In the genomic region with DNA sequence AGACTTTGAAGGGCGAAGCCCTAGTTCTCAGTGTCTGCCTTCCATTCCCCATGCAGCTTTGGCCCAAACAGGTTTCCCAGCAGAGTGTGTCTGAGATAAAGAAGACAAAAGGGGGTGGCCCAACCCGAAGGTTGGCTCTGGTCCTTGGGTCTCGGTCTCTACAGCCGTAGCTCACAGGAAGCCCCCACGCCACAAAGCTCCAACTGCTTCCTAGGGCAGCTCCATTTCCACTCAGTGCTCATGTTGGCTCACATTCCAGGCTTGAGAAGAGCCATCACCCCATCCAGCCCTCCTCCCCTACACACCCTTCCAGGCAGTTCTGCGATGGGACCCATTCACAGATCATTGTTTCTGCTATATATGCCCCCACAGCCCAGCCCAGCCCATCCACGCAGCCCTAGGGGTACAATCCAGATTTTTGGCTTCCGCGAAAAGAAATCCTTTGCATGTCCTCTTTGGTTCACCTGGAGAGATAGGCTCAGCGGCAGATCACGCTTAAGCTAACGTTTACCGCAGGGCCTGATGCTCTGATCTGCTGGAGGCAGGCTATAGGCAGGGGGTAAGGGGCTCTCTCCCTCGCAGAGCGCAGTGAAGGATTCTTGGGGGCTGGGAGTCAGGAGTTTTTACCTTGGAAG, we compare ENCODE assay signal across 18 cellular contexts. TPM values are rescaled to one million over a fixed set of nuclear protein-coding genes. Genes with fewer than 3 reads are reported as not detected.
DNase-seq lines count a peak whose midpoint lies in the region; ATAC-seq, FAIRE-seq and TF ChIP-seq lines count a peak whose summit lies in the region.
"Had no signal": no experiment of that assay in that cellular context is flagged by ENCODE, and none has a peak within 500 bp of the region (broad histone marks: within the 10 kb centered on the region; RNA-seq: fewer than 3 reads in every experiment).

No MANE protein-coding gene starts in this region.

- H3K27me3 Mint-ChIP-seq in neural progenitor cell (ENCODE audit: insufficient read depth, low read depth) = peaks cover 92% of the 10 kb centered on the region

- H3K27me3 ChIP-seq in H1 (replicated peaks in 1 of 4; ENCODE audit: control insufficient read depth in 3 of 4, extremely low read depth in 1 of 4, insufficient read depth in 3 of 4, low read length in 3 of 4) (peaks cover 87 to 100% (median 97%) of the 10 kb centered on the region in 4 experiments), neural progenitor cell (peaks cover 100% of the 10 kb centered on the region), esophagus muscularis mucosa (peaks cover 2 to 100% (median 93%) of the 10 kb centered on the region in 4 donors)

- TF ChIP-seq CTCF in AG09309 (IDR thresholded peaks at IDR 0.05; ENCODE audit: control insufficient read depth, insufficient read depth, low read depth, low read length, missing control alignments) = no peak
- TF ChIP-seq CTCF in H1 (IDR thresholded peaks at IDR 0.05; ENCODE audit: control extremely low read depth in 1 of 3, insufficient read depth in 1 of 3, low read depth in 1 of 3, low read length in 3 of 3) = no peak
- no peak for TF ChIP-seq CTCF in neural progenitor cell (IDR thresholded peaks at IDR 0.05)
- no peak for TF ChIP-seq CTCF in esophagus muscularis mucosa (IDR thresholded peaks at IDR 0.05)
- TF ChIP-seq CTCF in coronary artery (IDR thresholded peaks at IDR 0.05) = no peak

- no peak overlapping the region for H3K18ac ChIP-seq in H1 (ENCODE audit: extremely low read depth, low read length)

- no peak overlapping the region for H4K8ac ChIP-seq in H1 (ENCODE audit: extremely low read depth, insufficient read depth, low read length)

- no peak overlapping the region for H4K91ac ChIP-seq in H1 (replicated peaks; ENCODE audit: insufficient read length, low read length)

- FAIRE-seq in H1 (lab: Jason Lieb, UNC) = no peak

- POLR2A ChIA-PET in H1 (lab: Charles Lee; ENCODE audit: partially characterized antibody) = no interaction called here

- H2BK5ac ChIP-seq in H1 (ENCODE audit: low read depth, low read length) = no peak overlapping the region

- no peak overlapping the region for H3K27ac Mint-ChIP-seq in neural progenitor cell
- H3K27ac Mint-ChIP-seq: dendritic cell treated with granulocyte-macrophage colony-stimulating factor and Interleukin-4, amounts not matched to agents 40 ng/mL and 50 ng/mL, for 4 days had no signal

- WGBS in H1 (ENCODE audit: extremely low coverage in 1 of 2, insufficient coverage in 1 of 2, insufficient read length in 1 of 2, insufficient replicate concordance in 2 of 2, low coverage in 1 of 2, low lambda C conversion rate in 2 of 2, missing lambda C conversion rate in 1 of 2), 2 experiments = 29% methylated on average over 15 of the region's 15 CpGs; no CpG with 5 or more reads in 1 of the 2 experiments
- 40% methylated on average over 15 of the region's 15 CpGs for WGBS in esophagus muscularis mucosa

- H3K4me2 ChIP-seq in H1 (ENCODE audit: insufficient read depth in 1 of 2, low read depth in 2 of 2, low read length in 2 of 2) (no peak overlapping the region; a peak in 1 of 4 replicates), neural progenitor cell (no peak overlapping the region)

- ATAC-seq in GM19328 (IDR thresholded peaks at IDR 0.05; ENCODE audit: unreplicated experiment) = no peak
- ATAC-seq: stimulated activated naive B cell treated with anti-CD40 and anti-IgM and Interleukin-4, amounts not matched to agents 10 μg/mL and 1 μg/mL and 100 μg/mL, for 72 hours had no signal

- H3K79me2 ChIP-seq in H1 (ENCODE audit: control insufficient read depth in 1 of 2, insufficient read depth in 2 of 2, low read length in 2 of 2) (no peaks in the 10 kb centered on the region), neural progenitor cell (ENCODE audit: low read depth) (no peaks in the 10 kb centered on the region)

- no peak for TF ChIP-seq EP300 in H1 (IDR thresholded peaks at IDR 0.05; ENCODE audit: borderline replicate concordance in 1 of 2, low read depth in 2 of 2, low read length in 2 of 2)
- TF ChIP-seq EP300 in esophagus muscularis mucosa (IDR thresholded peaks at IDR 0.05) = no peak

- peaks cover 2% of the 10 kb centered on the region for H3K4me1 Mint-ChIP-seq in neural progenitor cell

- H3K9me3 ChIP-seq in H1 (ENCODE audit: insufficient read depth in 2 of 2, low read depth in 1 of 2, low read length in 1 of 2) (peaks cover 0 to 3% of the 10 kb centered on the region in 2 experiments; a peak in 1 of 4 replicates), neural progenitor cell (ENCODE audit: low read depth) (no peaks in the 10 kb centered on the region), esophagus muscularis mucosa (no peaks in the 10 kb centered on the region)
- H3K9me3 ChIP-seq: BE2C had no signal

- no peak overlapping the region for H2BK20ac ChIP-seq in H1 (ENCODE audit: low read length)

- TF ChIP-seq RAD21 in H1 (IDR thresholded peaks at IDR 0.05 in 1 of 2, conservative IDR thresholded peaks at IDR 0.05 in 1 of 2; ENCODE audit: low read depth in 2 of 2, low read length in 2 of 2) = no peak

- H2AK5ac ChIP-seq in H1 (ENCODE audit: low read depth, low read length) = no peak overlapping the region

- H4K5ac ChIP-seq in H1 (ENCODE audit: insufficient read length, low read depth, low read length) = no peak overlapping the region

- no peak overlapping the region for H3K4ac ChIP-seq in H1 (replicated peaks; ENCODE audit: insufficient read length, low read depth, low read length)

- no peak overlapping the region for H2BK120ac ChIP-seq in H1 (replicated peaks; ENCODE audit: low read depth, low read length)

- no peak overlapping the region for H2BK15ac ChIP-seq in H1 (ENCODE audit: low read length)

- H2AFZ ChIP-seq in H1 (ENCODE audit: low read length) (no peak overlapping the region), neural progenitor cell (replicated peaks) (no peak overlapping the region)

- no peaks in the 10 kb centered on the region for H3K23me2 ChIP-seq in H1 (ENCODE audit: low read depth, low read length)

- DNase-seq in AG09309 (ENCODE audit: low read depth) (no peak), EL (peak; percentile 53), H1 (ENCODE audit: low read depth in 1 of 2, low spot score in 2 of 2) (no peak), neural progenitor cell (ENCODE audit: low spot score) (no peak), esophagus muscularis mucosa (ENCODE audit: extremely low spot score) (no peak), coronary artery (ENCODE audit: low spot score) (no peak), HPDE6-E6E7 (ENCODE audit: extremely low spot score) (no peak)
- DNase-seq: anterior cingulate cortex; BE2C; midbrain; NCI-H1694 treated with DMSO at 0.1 percent for 48 hours; NCI-H774; stimulated activated CD4-positive, alpha-beta T cell treated with anti-CD3 and anti-CD28 coated beads, Interleukin-4, amount 100 ng/mL, for 4 hours; stimulated activated naive B cell treated with anti-CD40 and anti-IgM and Interleukin-4, amounts not matched to agents 10 μg/mL and 1 μg/mL and 100 μg/mL, for 72 hours had no signal

- H3K36me3 ChIP-seq in H1 (ENCODE audit: control insufficient read depth in 2 of 4, insufficient read depth in 4 of 4, low read length in 3 of 4) (peaks cover 0 to 10% (median 0%) of the 10 kb centered on the region in 4 experiments; a peak in 1 of 8 replicates), neural progenitor cell (no peaks in the 10 kb centered on the region), esophagus muscularis mucosa (no peaks in the 10 kb centered on the region)
- H3K36me3 ChIP-seq: BE2C had no signal

- no peaks in the 10 kb centered on the region for H3K79me1 ChIP-seq in H1 (ENCODE audit: low read depth, low read length)

- H4K20me1 ChIP-seq in H1 (replicated peaks in 1 of 2; ENCODE audit: control insufficient read depth in 1 of 2, insufficient read depth in 2 of 2, low read length in 2 of 2) (peaks cover 22 to 52% of the 10 kb centered on the region in 2 experiments), neural progenitor cell (ENCODE audit: low read depth) (peaks cover 94% of the 10 kb centered on the region)

- intact Hi-C loops in esophagus muscularis mucosa (cut with DNase I) = loop anchor here (10.0 kb wide), 2 partner anchors 834 to 904 kb away; no protein-coding TSS in a partner anchor

- H3K14ac ChIP-seq in H1 (ENCODE audit: insufficient read length) = no peak overlapping the region

- H3K4me3 ChIP-seq in AG09309 (ENCODE audit: control insufficient read depth, low read depth, low read length) = peak overlapping the region; percentile 65
- H3K4me3 ChIP-seq in H1 (ENCODE audit: extremely low read depth in 1 of 4, insufficient read depth in 2 of 4, low read depth in 3 of 4, low read length in 4 of 4) = no peak overlapping the region
- H3K4me3 ChIP-seq in neural progenitor cell = no peak overlapping the region
- no peak overlapping the region for H3K4me3 ChIP-seq in esophagus muscularis mucosa
- H3K4me3 ChIP-seq in coronary artery = no peak overlapping the region

- H3F3A ChIP-seq in neural progenitor cell (ENCODE audit: low read depth) = no peaks in the 10 kb centered on the region

- H3K23ac ChIP-seq in H1 (ENCODE audit: insufficient read length) = no peak overlapping the region

- peaks cover 0 to 17% (median 12%) of the 10 kb centered on the region in 4 experiments; a peak in 5 of 7 replicates for H3K4me1 ChIP-seq in H1 (replicated peaks in 1 of 4; ENCODE audit: control insufficient read depth in 3 of 4, insufficient read depth in 4 of 4, low read length in 3 of 4)
- H3K4me1 ChIP-seq in neural progenitor cell = no peaks in the 10 kb centered on the region
- H3K4me1 ChIP-seq in esophagus muscularis mucosa = peaks cover 26 to 48% (median 37%) of the 10 kb centered on the region in 4 donors
- H3K4me1 ChIP-seq: BE2C had no signal

- H3K4me3 Mint-ChIP-seq in neural progenitor cell = peak overlapping the region; percentile 42

- H3K9ac ChIP-seq in H1 (replicated peaks in 1 of 4; ENCODE audit: extremely low read depth in 1 of 4, low read depth in 3 of 4, low read length in 3 of 4) = no peak overlapping the region
- no peak overlapping the region for H3K9ac ChIP-seq in neural progenitor cell

- H2BK12ac ChIP-seq in H1 (ENCODE audit: low read depth, low read length) = 0 out of 2 replicates have a peak overlapping the region, but pooled peaks have one; percentile 27

- no peak overlapping the region for H3K27ac ChIP-seq in H1 (ENCODE audit: low read depth, low read length)
- no peak overlapping the region for H3K27ac ChIP-seq in neural progenitor cell
- no peak overlapping the region for H3K27ac ChIP-seq in esophagus muscularis mucosa (replicated peaks in 1 of 4)
- no peak overlapping the region for H3K27ac ChIP-seq in coronary artery

- TF ChIP-seq POLR2A in H1 (IDR thresholded peaks at IDR 0.05; ENCODE audit: control extremely low read depth in 1 of 2, low read depth in 2 of 2, low read length in 2 of 2) (no peak), esophagus muscularis mucosa (IDR thresholded peaks at IDR 0.05; ENCODE audit: low read depth) (no peak)

- no peak overlapping the region for H3K56ac ChIP-seq in H1 (replicated peaks; ENCODE audit: insufficient read length, low read depth, low read length)

- H3K9me3 Mint-ChIP-seq in neural progenitor cell = peaks cover 17% of the 10 kb centered on the region
- H3K9me3 Mint-ChIP-seq: dendritic cell treated with granulocyte-macrophage colony-stimulating factor and Interleukin-4, amounts not matched to agents 40 ng/mL and 50 ng/mL, for 4 days; stimulated activated naive B cell treated with anti-CD40 and anti-IgM and Interleukin-4, amounts not matched to agents 10 μg/mL and 1 μg/mL and 100 μg/mL, for 72 hours had no signal

- CTCF ChIA-PET in H1 (lab: Charles Lee; ENCODE audit: partially characterized antibody) = interaction anchor here (0.8 to 9.1 kb wide), 10 partner anchors 8 to 829 kb away, joined by 3 to 64 read pairs (median 4); a partner anchor contains a TSS

- H3K36me3 Mint-ChIP-seq in neural progenitor cell = no peaks in the 10 kb centered on the region

RNA-seq across cellular contexts. Expression of a gene that starts 6.2 kb away (rescaled TPM):
- not detected in 2 replicates for total RNA-seq in H1 (2021; fragmentation: NEBNext Ultra II Directional; extraction: Animal tissue kit (Norgen Biotek cat#: 25700))
- not detected in 2 replicates for polyA plus RNA-seq in H1 (2011; rRNA removed)
- not detected for polyA plus RNA-seq in H1 (2011; cell fraction: cytosol; rRNA removed)
- not detected for polyA plus RNA-seq in H1 (2011; cell fraction: nucleus; rRNA removed)
- not detected in 4 replicates for polyA plus RNA-seq in H1 (2012, experiment 1 of 2)
- not detected for polyA plus RNA-seq in H1 (2012, experiment 2 of 2)
- not detected for polyA plus RNA-seq in H1 (2013, experiment 1 of 2)
- not detected for polyA plus RNA-seq in H1 (2013, experiment 2 of 2)
- not detected in 2 replicates for polyA minus RNA-seq in H1 (2011; rRNA and poly(A)+ RNA removed)
- not detected for polyA minus RNA-seq in H1 (2011; cell fraction: cytosol; rRNA and poly(A)+ RNA removed)
- polyA minus RNA-seq in H1 (2011; cell fraction: nucleus; rRNA and poly(A)+ RNA removed) = not detected
- total RNA-seq in neural progenitor cell (ENCODE audit: low replicate concordance) (not detected in 2 replicates), esophagus muscularis mucosa (not detected)
- total RNA-seq: T-helper 2 cell treated with Interferon-gamma antibody and Interleukin-4, amounts not matched to agents 100 ng/mL and 5 ng/mL, for 36 hours had no signal

RNA-seq across cellular contexts. Expression of a gene that starts 8.7 kb away (rescaled TPM):
- not detected in 2 replicates for total RNA-seq in H1 (2021; fragmentation: NEBNext Ultra II Directional; extraction: Animal tissue kit (Norgen Biotek cat#: 25700))
- not detected in 2 replicates for polyA plus RNA-seq in H1 (2011; rRNA removed)
- polyA plus RNA-seq in H1 (2011; cell fraction: cytosol; rRNA removed) = not detected
- polyA plus RNA-seq in H1 (2011; cell fraction: nucleus; rRNA removed) = not detected
- 0.07 TPM in 1 of 4 replicates, not detected in the others for polyA plus RNA-seq in H1 (2012, experiment 1 of 2)
- not detected for polyA plus RNA-seq in H1 (2012, experiment 2 of 2)
- not detected for polyA plus RNA-seq in H1 (2013, experiment 1 of 2)
- polyA plus RNA-seq in H1 (2013, experiment 2 of 2) = not detected
- not detected in 2 replicates for polyA minus RNA-seq in H1 (2011; rRNA and poly(A)+ RNA removed)
- not detected for polyA minus RNA-seq in H1 (2011; cell fraction: cytosol; rRNA and poly(A)+ RNA removed)
- not detected for polyA minus RNA-seq in H1 (2011; cell fraction: nucleus; rRNA and poly(A)+ RNA removed)
- total RNA-seq in neural progenitor cell (ENCODE audit: low replicate concordance) = not detected in 2 replicates
- total RNA-seq in esophagus muscularis mucosa = not detected
- total RNA-seq: G401; T-helper 2 cell treated with Interferon-gamma antibody and Interleukin-4, amounts not matched to agents 100 ng/mL and 5 ng/mL, for 36 hours had no signal

RNA-seq across cellular contexts. Expression of a gene that starts 17.1 kb away (rescaled TPM):
- total RNA-seq in H1 (2021; fragmentation: NEBNext Ultra II Directional; extraction: Animal tissue kit (Norgen Biotek cat#: 25700)) = not detected in 2 replicates
- not detected in 2 replicates for polyA plus RNA-seq in H1 (2011; rRNA removed)
- polyA plus RNA-seq in H1 (2011; cell fraction: cytosol; rRNA removed) = not detected
- polyA plus RNA-seq in H1 (2011; cell fraction: nucleus; rRNA removed) = not detected
- polyA plus RNA-seq in H1 (2012, experiment 1 of 2) = not detected in 4 replicates
- polyA plus RNA-seq in H1 (2012, experiment 2 of 2) = not detected
- polyA plus RNA-seq in H1 (2013, experiment 1 of 2) = not detected
- polyA plus RNA-seq in H1 (2013, experiment 2 of 2) = not detected
- polyA minus RNA-seq in H1 (2011; rRNA and poly(A)+ RNA removed) = not detected in 2 replicates
- not detected for polyA minus RNA-seq in H1 (2011; cell fraction: cytosol; rRNA and poly(A)+ RNA removed)
- not detected for polyA minus RNA-seq in H1 (2011; cell fraction: nucleus; rRNA and poly(A)+ RNA removed)
- total RNA-seq in neural progenitor cell (ENCODE audit: low replicate concordance) = not detected in 2 replicates
- total RNA-seq in esophagus muscularis mucosa = not detected
- total RNA-seq: T-helper 2 cell treated with Interferon-gamma antibody and Interleukin-4, amounts not matched to agents 100 ng/mL and 5 ng/mL, for 36 hours had no signal

RNA-seq across cellular contexts. Expression of a gene that starts 25.9 kb away (rescaled TPM):
- not detected in 2 replicates for total RNA-seq in H1 (2021; fragmentation: NEBNext Ultra II Directional; extraction: Animal tissue kit (Norgen Biotek cat#: 25700))
- not detected in 2 replicates for polyA plus RNA-seq in H1 (2011; rRNA removed)
- polyA plus RNA-seq in H1 (2011; cell fraction: cytosol; rRNA removed) = not detected
- polyA plus RNA-seq in H1 (2011; cell fraction: nucleus; rRNA removed) = not detected
- polyA plus RNA-seq in H1 (2012, experiment 1 of 2) = not detected in 4 replicates
- not detected for polyA plus RNA-seq in H1 (2012, experiment 2 of 2)
- not detected for polyA plus RNA-seq in H1 (2013, experiment 1 of 2)
- not detected for polyA plus RNA-seq in H1 (2013, experiment 2 of 2)
- not detected in 2 replicates for polyA minus RNA-seq in H1 (2011; rRNA and poly(A)+ RNA removed)
- not detected for polyA minus RNA-seq in H1 (2011; cell fraction: cytosol; rRNA and poly(A)+ RNA removed)
- not detected for polyA minus RNA-seq in H1 (2011; cell fraction: nucleus; rRNA and poly(A)+ RNA removed)
- not detected in 2 replicates for total RNA-seq in neural progenitor cell (ENCODE audit: low replicate concordance)
- under 1 TPM in 1 of 4 donors, not detected in 3; 0.50 TPM for total RNA-seq in esophagus muscularis mucosa
- total RNA-seq: T-helper 2 cell treated with Interferon-gamma antibody and Interleukin-4, amounts not matched to agents 100 ng/mL and 5 ng/mL, for 36 hours had no signal

RNA-seq across cellular contexts. Expression of a gene that starts 34.7 kb away (rescaled TPM):
- total RNA-seq in H1 (2021; fragmentation: NEBNext Ultra II Directional; extraction: Animal tissue kit (Norgen Biotek cat#: 25700)) = not detected in 2 replicates
- 0.03 TPM in 1 of 2 replicates, not detected in the other for polyA plus RNA-seq in H1 (2011; rRNA removed)
- polyA plus RNA-seq in H1 (2011; cell fraction: cytosol; rRNA removed) = not detected
- polyA plus RNA-seq in H1 (2011; cell fraction: nucleus; rRNA removed) = not detected
- polyA plus RNA-seq in H1 (2012, experiment 1 of 2) = not detected in 4 replicates
- not detected for polyA plus RNA-seq in H1 (2012, experiment 2 of 2)
- 0.02 TPM for polyA plus RNA-seq in H1 (2013, experiment 1 of 2)
- polyA plus RNA-seq in H1 (2013, experiment 2 of 2) = 0.02 TPM
- polyA minus RNA-seq in H1 (2011; rRNA and poly(A)+ RNA removed) = not detected in 2 replicates
- polyA minus RNA-seq in H1 (2011; cell fraction: cytosol; rRNA and poly(A)+ RNA removed) = not detected
- not detected for polyA minus RNA-seq in H1 (2011; cell fraction: nucleus; rRNA and poly(A)+ RNA removed)
- not detected in 2 replicates for total RNA-seq in neural progenitor cell (ENCODE audit: low replicate concordance)
- 1 to 10 TPM in 1 of 4 donors, under 1 TPM in 3; 0.33 to 1.7 (median 0.49) TPM for total RNA-seq in esophagus muscularis mucosa
- total RNA-seq: T-helper 2 cell treated with Interferon-gamma antibody and Interleukin-4, amounts not matched to agents 100 ng/mL and 5 ng/mL, for 36 hours had no signal
